In the genomic region with DNA sequence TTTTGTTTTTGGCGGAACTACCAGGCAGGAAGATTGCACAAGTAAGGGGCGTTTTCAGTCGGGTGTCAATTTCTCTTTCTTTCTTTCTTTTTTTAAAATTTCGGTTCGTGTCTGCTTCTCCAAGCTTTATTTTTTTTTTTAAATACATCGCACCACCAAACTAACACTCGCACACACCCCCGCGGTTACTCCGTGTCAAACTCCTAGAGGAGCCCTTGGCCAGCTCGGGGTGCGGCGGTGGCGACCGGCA, we compare ENCODE assay signal across 8 cellular contexts. TPM values are rescaled to one million over a fixed set of nuclear protein-coding genes. Genes with fewer than 3 reads are reported as not detected.
DNase-seq lines count a peak whose midpoint lies in the region; FAIRE-seq and TF ChIP-seq lines count a peak whose summit lies in the region.

No MANE protein-coding gene starts in this region.

- H2BK120ac ChIP-seq in H1 (replicated peaks; ENCODE audit: low read depth, low read length) (no peak overlapping the region), neuronal stem cell (ENCODE audit: low read depth, low read length) (no peak overlapping the region)

- no peak overlapping the region for H3K4ac ChIP-seq in H1 (replicated peaks; ENCODE audit: insufficient read length, low read depth, low read length)
- H3K4ac ChIP-seq in neuronal stem cell (ENCODE audit: low read length) = no peak overlapping the region

- H4K8ac ChIP-seq in H1 (ENCODE audit: extremely low read depth, insufficient read depth, low read length) (no peak overlapping the region), neuronal stem cell (ENCODE audit: low read depth, low read length) (no peak overlapping the region)

- H3K56ac ChIP-seq in H1 (replicated peaks; ENCODE audit: insufficient read length, low read depth, low read length) = peak overlapping the region; percentile 49

- H3K9ac ChIP-seq in H1 (replicated peaks in 1 of 4; ENCODE audit: extremely low read depth in 1 of 4, low read depth in 3 of 4, low read length in 3 of 4) = peak overlapping the region; percentile 51 to 84 (median 78)
- H3K9ac ChIP-seq in neuronal stem cell (ENCODE audit: low read depth, low read length, poor library complexity) = peak overlapping the region; percentile 94

- H2BK20ac ChIP-seq in H1 (ENCODE audit: low read length) = no peak overlapping the region

- FAIRE-seq in H1 (lab: Jason Lieb, UNC) = no peak

- H2BK15ac ChIP-seq in H1 (ENCODE audit: low read length) = peak overlapping the region; percentile 46; the same call in 1 of the 2 replicates
- no peak overlapping the region for H2BK15ac ChIP-seq in neuronal stem cell (ENCODE audit: low read length)

- no peaks in the 10 kb centered on the region for H4K20me1 ChIP-seq in H1 (replicated peaks in 1 of 2; ENCODE audit: control insufficient read depth in 1 of 2, insufficient read depth in 2 of 2, low read length in 2 of 2)

- no peak for TF ChIP-seq RAD21 in H1 (IDR thresholded peaks at IDR 0.05 in 1 of 2, conservative IDR thresholded peaks at IDR 0.05 in 1 of 2; ENCODE audit: low read depth in 2 of 2, low read length in 2 of 2)

- H3K4me2 ChIP-seq in H1 (ENCODE audit: insufficient read depth in 1 of 2, low read depth in 2 of 2, low read length in 2 of 2) (peak overlapping the region; percentile 80 to 82), neuronal stem cell (ENCODE audit: insufficient read depth, low read length, poor library complexity, severe bottlenecking) (peak overlapping the region; percentile 81)

- peak overlapping the region; percentile 84 for H3K4me3 ChIP-seq in MG63
- peak overlapping the region; percentile 83 to 87 (median 85) for H3K4me3 ChIP-seq in H1 (ENCODE audit: extremely low read depth in 1 of 4, insufficient read depth in 2 of 4, low read depth in 3 of 4, low read length in 4 of 4)
- H3K4me3 ChIP-seq in neuronal stem cell (ENCODE audit: low read length in 2 of 2) = peak overlapping the region; percentile 93 to 98

- H3K79me2 ChIP-seq in H1 (ENCODE audit: control insufficient read depth in 1 of 2, insufficient read depth in 2 of 2, low read length in 2 of 2) = peaks cover 0 to 22% of the 10 kb centered on the region in 2 experiments; a peak in 3 of 4 replicates

- no peak overlapping the region for H4K91ac ChIP-seq in H1 (replicated peaks; ENCODE audit: insufficient read length, low read length)
- H4K91ac ChIP-seq in neuronal stem cell (ENCODE audit: low read depth, low read length, poor library complexity) = no peak overlapping the region

- peak; percentile 15 for DNase-seq in stimulated activated CD4-positive, alpha-beta T cell treated with anti-CD3 and anti-CD28 coated beads, Interleukin-4, amount 100 ng/mL, for 24 hours
- DNase-seq in stimulated activated CD4-positive, alpha-beta T cell treated with anti-CD3 and anti-CD28 coated beads, Interleukin-4, amount 100 ng/mL, for 4 hours = no peak
- DNase-seq in MG63 = no peak
- no peak for DNase-seq in H1 (ENCODE audit: low read depth in 1 of 2, low spot score in 2 of 2)
- no peak for DNase-seq in neuronal stem cell (ENCODE audit: low spot score)
- DNase-seq in NCI-H1436 treated with DMSO at 0.1 percent for 48 hours (lab: John Stamatoyannopoulos, UW) = no peak
- DNase-seq in retina = no peak
- DNase-seq in NCI-H526 treated with DMSO at 0.1 percent for 48 hours (lab: John Stamatoyannopoulos, UW) = no peak

- H2BK5ac ChIP-seq in H1 (ENCODE audit: low read depth, low read length) = 0 out of 2 replicates have a peak overlapping the region, but pooled peaks have one; percentile 25
- peak overlapping the region; percentile 46 for H2BK5ac ChIP-seq in neuronal stem cell (ENCODE audit: low read length)

- CTCF ChIA-PET in H1 (lab: Charles Lee; ENCODE audit: partially characterized antibody) = interaction anchor here (0.7 to 2.3 kb wide), 7 partner anchors 18 to 70 kb away, joined by 3 to 9 read pairs (median 5); no protein-coding TSS in a partner anchor

- peaks cover 0 to 5% (median 2%) of the 10 kb centered on the region in 4 experiments; a peak in 2 of 7 replicates for H3K4me1 ChIP-seq in H1 (replicated peaks in 1 of 4; ENCODE audit: control insufficient read depth in 3 of 4, insufficient read depth in 4 of 4, low read length in 3 of 4)
- H3K4me1 ChIP-seq in neuronal stem cell (ENCODE audit: control insufficient read depth in 2 of 2, insufficient read depth in 1 of 2, low read depth in 1 of 2, low read length in 2 of 2) = peaks cover 2 to 6% of the 10 kb centered on the region in 2 donors

- H3K14ac ChIP-seq in H1 (ENCODE audit: insufficient read length) (no peak overlapping the region), neuronal stem cell (ENCODE audit: low read length) (peak overlapping the region; percentile 94)

- H3K27ac ChIP-seq in H1 (ENCODE audit: low read depth, low read length) (peak overlapping the region; percentile 84; the same call in 1 of the 2 replicates), neuronal stem cell (replicated peaks; ENCODE audit: low read length) (peak overlapping the region; percentile 99)

- no peak for TF ChIP-seq CTCF in H1 (IDR thresholded peaks at IDR 0.05; ENCODE audit: control extremely low read depth in 1 of 3, insufficient read depth in 1 of 3, low read depth in 1 of 3, low read length in 3 of 3)

- H3K18ac ChIP-seq in H1 (ENCODE audit: extremely low read depth, low read length) = peak overlapping the region; percentile 64; the same call in 1 of the 2 replicates
- H3K18ac ChIP-seq in neuronal stem cell (ENCODE audit: low read length) = peak overlapping the region; percentile 100

- H3K27me3 ChIP-seq in MG63 (no peaks in the 10 kb centered on the region), H1 (replicated peaks in 1 of 4; ENCODE audit: control insufficient read depth in 3 of 4, extremely low read depth in 1 of 4, insufficient read depth in 3 of 4, low read length in 3 of 4) (no peaks in the 10 kb centered on the region; a peak in 1 of 7 replicates), neuronal stem cell (ENCODE audit: control insufficient read depth in 3 of 3, insufficient read depth in 3 of 3, low read depth in 1 of 3, low read length in 3 of 3) (no peaks in the 10 kb centered on the region)

- H3K23me2 ChIP-seq in H1 (ENCODE audit: low read depth, low read length) = peaks cover 15% of the 10 kb centered on the region

- H3K23ac ChIP-seq in H1 (ENCODE audit: insufficient read length) (no peak overlapping the region), neuronal stem cell (ENCODE audit: low read depth, low read length, poor library complexity) (peak overlapping the region; percentile 37)

- 2% methylated on average over 15 of the region's 15 CpGs; no CpG with 5 or more reads in 1 of the 2 experiments for WGBS in H1 (ENCODE audit: extremely low coverage in 1 of 2, insufficient coverage in 1 of 2, insufficient read length in 1 of 2, insufficient replicate concordance in 2 of 2, low coverage in 1 of 2, low lambda C conversion rate in 2 of 2, missing lambda C conversion rate in 1 of 2), 2 experiments
- no CpG with 5 or more reads among the region's 15 CpGs for WGBS in neuronal stem cell (ENCODE audit: extremely low coverage in 2 of 2, insufficient read length in 2 of 2, insufficient replicate concordance in 1 of 2), 2 donors

- no peak for TF ChIP-seq POLR2A in H1 (IDR thresholded peaks at IDR 0.05; ENCODE audit: control extremely low read depth in 1 of 2, low read depth in 2 of 2, low read length in 2 of 2)

- H2AFZ ChIP-seq in H1 (ENCODE audit: low read length) (no peak overlapping the region; the same call in 1 of the 2 replicates), neuronal stem cell (ENCODE audit: low read length) (peak overlapping the region; percentile 99)

- no peak for TF ChIP-seq EP300 in H1 (IDR thresholded peaks at IDR 0.05; ENCODE audit: borderline replicate concordance in 1 of 2, low read depth in 2 of 2, low read length in 2 of 2)

- H2AK5ac ChIP-seq in H1 (ENCODE audit: low read depth, low read length) (no peak overlapping the region), neuronal stem cell (ENCODE audit: low read depth, low read length) (peak overlapping the region; percentile 1)

- no peak overlapping the region for H4K5ac ChIP-seq in H1 (ENCODE audit: insufficient read length, low read depth, low read length)

- H3K79me1 ChIP-seq in H1 (ENCODE audit: low read depth, low read length) (no peaks in the 10 kb centered on the region; the same call in 1 of the 2 replicates), neuronal stem cell (ENCODE audit: low read depth, low read length) (peaks cover 12% of the 10 kb centered on the region)

- H3K9me3 ChIP-seq in MG63 (no peaks in the 10 kb centered on the region), H1 (ENCODE audit: insufficient read depth in 2 of 2, low read depth in 1 of 2, low read length in 1 of 2) (no peaks in the 10 kb centered on the region), neuronal stem cell (replicated peaks in 1 of 2; ENCODE audit: control insufficient read depth in 2 of 2, insufficient read depth in 1 of 2, low read depth in 1 of 2, low read length in 2 of 2) (no peaks in the 10 kb centered on the region)

- POLR2A ChIA-PET in H1 (lab: Charles Lee; ENCODE audit: partially characterized antibody) = interaction anchor here (0.6 to 1.9 kb wide), 9 partner anchors 19 to 69 kb away, joined by 3 to 11 read pairs (median 4); no protein-coding TSS in a partner anchor

- H3K36me3 ChIP-seq in MG63 = no peaks in the 10 kb centered on the region
- H3K36me3 ChIP-seq in H1 (ENCODE audit: control insufficient read depth in 2 of 4, insufficient read depth in 4 of 4, low read length in 3 of 4) = no peaks in the 10 kb centered on the region
- no peaks in the 10 kb centered on the region for H3K36me3 ChIP-seq in neuronal stem cell (replicated peaks in 1 of 2; ENCODE audit: control insufficient read depth in 2 of 2, insufficient read depth in 2 of 2, low read length in 2 of 2)

- H2BK12ac ChIP-seq in H1 (ENCODE audit: low read depth, low read length) (0 out of 2 replicates have a peak overlapping the region, but pooled peaks have one; percentile 40), neuronal stem cell (ENCODE audit: low read length) (peak overlapping the region; percentile 82)

TF ChIP-seq in H1, 55 proteins besides CTCF, POLR2A, EP300 and RAD21 (continues in another document):
- TF ChIP-seq FOSL1 (IDR thresholded peaks at IDR 0.05; ENCODE audit: insufficient read depth, low read depth, low read length) (no peak), CTBP2 (IDR thresholded peaks at IDR 0.05; ENCODE audit: borderline replicate concordance, insufficient read depth, insufficient read length, low read length) (no peak)

RNA-seq across cellular contexts. Expression of gene UTRN, which starts 0.3 kb away (rescaled TPM):
- 16.5 and 32.7 TPM in 2 replicates for total RNA-seq in MG63 (2014; rRNA removed; shearing (Covaris generic); ENCODE audit: low replicate concordance)
- total RNA-seq in H1 (2021; fragmentation: NEBNext Ultra II Directional; extraction: Animal tissue kit (Norgen Biotek cat#: 25700)) = 91.2 and 112 TPM in 2 replicates
- polyA plus RNA-seq in H1 (2011; rRNA removed) = 21.8 and 25.0 TPM in 2 replicates
- 30.4 TPM for polyA plus RNA-seq in H1 (2011; cell fraction: cytosol; rRNA removed)
- polyA plus RNA-seq in H1 (2011; cell fraction: nucleus; rRNA removed) = 45.8 TPM
- 34.7 to 45.5 TPM (median 41.2 TPM) in 4 replicates for polyA plus RNA-seq in H1 (2012, experiment 1 of 2)
- polyA plus RNA-seq in H1 (2012, experiment 2 of 2) = 1.9 TPM
- 37.2 TPM for polyA plus RNA-seq in H1 (2013, experiment 1 of 2)
- 37.2 TPM for polyA plus RNA-seq in H1 (2013, experiment 2 of 2)
- polyA minus RNA-seq in H1 (2011; rRNA and poly(A)+ RNA removed) = 85.4 and 136 TPM in 2 replicates
- 81.0 TPM for polyA minus RNA-seq in H1 (2011; cell fraction: cytosol; rRNA and poly(A)+ RNA removed)
- 206 TPM for polyA minus RNA-seq in H1 (2011; cell fraction: nucleus; rRNA and poly(A)+ RNA removed)
- 13.3 TPM for polyA plus RNA-seq in neuronal stem cell (2013, experiment 1 of 2)
- polyA plus RNA-seq in neuronal stem cell (2013, experiment 2 of 2) = 12.3 TPM
